ENCODE assay signal across 8 cellular contexts in genomic region chr1:31297273-31298247, GRCh38. TPM values are rescaled to one million over a fixed set of nuclear protein-coding genes. Genes with fewer than 3 reads are reported as not detected.
DNase-seq lines count a peak whose midpoint lies in the region; ATAC-seq and TF ChIP-seq lines count a peak whose summit lies in the region.

No MANE protein-coding gene starts in this region.

- DNase-seq in BE2C (no peak), SK-N-MC (ENCODE audit: low read depth, low spot score) (no peak), globus pallidus (ENCODE audit: low spot score) (peak; percentile 7), SHP77 treated with DMSO at 0.1 percent for 48 hours (lab: John Stamatoyannopoulos, UW) (no peak)

- H3K4me3 ChIP-seq in BE2C (ENCODE audit: low read depth, low read length) (peak overlapping the region; percentile 97), SK-N-MC (peak overlapping the region; percentile 99), skeletal muscle tissue (ENCODE audit: low read length in 3 of 3) (peak overlapping the region; percentile 89 to 99 (median 99))

- no peaks in the 10 kb centered on the region for H3K9me3 ChIP-seq in BE2C
- no peaks in the 10 kb centered on the region for H3K9me3 ChIP-seq in SK-N-MC (ENCODE audit: low read depth, low read length)
- H3K9me3 ChIP-seq in skeletal muscle tissue (ENCODE audit: control insufficient read depth in 3 of 3, low read length in 3 of 3) = no peaks in the 10 kb centered on the region

- H3K9ac ChIP-seq in SK-N-MC (ENCODE audit: insufficient read length) (peak overlapping the region; percentile 92), skeletal muscle tissue (ENCODE audit: low read depth in 1 of 3, low read length in 3 of 3) (peak overlapping the region; percentile 93 to 98 (median 98))

- H3K4me1 ChIP-seq in BE2C = no peaks in the 10 kb centered on the region
- H3K4me1 ChIP-seq in skeletal muscle tissue (ENCODE audit: control insufficient read depth in 3 of 3, insufficient read depth in 3 of 3, low read length in 3 of 3) = peaks cover 29 to 40% (median 36%) of the 10 kb centered on the region in 3 donors

- H3K27ac ChIP-seq in SK-N-MC (no peak overlapping the region), skeletal muscle tissue (ENCODE audit: low read depth, low read length) (peak overlapping the region; percentile 89)

- H3K36me3 ChIP-seq in BE2C (peaks cover 8% of the 10 kb centered on the region), SK-N-MC (ENCODE audit: insufficient read depth, low read length) (peaks cover 22% of the 10 kb centered on the region), skeletal muscle tissue (ENCODE audit: control insufficient read depth in 3 of 3, insufficient read depth in 3 of 3, low read length in 3 of 3) (peaks cover 7 to 12% (median 12%) of the 10 kb centered on the region in 3 donors)

- peak; percentile 12 for ATAC-seq in GM21723 (IDR thresholded peaks at IDR 0.05; ENCODE audit: unreplicated experiment)
- ATAC-seq in GM18868 (IDR thresholded peaks at IDR 0.05; ENCODE audit: unreplicated experiment) = no peak
- ATAC-seq in GM18498 (IDR thresholded peaks at IDR 0.05; ENCODE audit: unreplicated experiment) = no peak

- TF ChIP-seq CTCF in BE2C (IDR thresholded peaks at IDR 0.05; ENCODE audit: low read depth, low read length) = no peak

- H3K27me3 ChIP-seq in BE2C = no peaks in the 10 kb centered on the region
- no peaks in the 10 kb centered on the region for H3K27me3 ChIP-seq in skeletal muscle tissue (ENCODE audit: control insufficient read depth in 3 of 3, insufficient read depth in 3 of 3, low read length in 3 of 3)

RNA-seq across cellular contexts. Expression of gene ZCCHC17, which starts 0.7 kb away (rescaled TPM):
- 18.9 TPM for polyA plus RNA-seq in BE2C (2012; ENCODE audit: insufficient read depth, insufficient read length, low read depth)
- total RNA-seq in skeletal muscle tissue = 19.8 TPM

RNA-seq across cellular contexts. Expression of gene SNRNP40, which starts 1.0 kb away (rescaled TPM):
- polyA plus RNA-seq in BE2C (2012; ENCODE audit: insufficient read depth, insufficient read length, low read depth) = 57.2 TPM
- 84.5 TPM for total RNA-seq in skeletal muscle tissue

RNA-seq across cellular contexts. Expression of gene NKAIN1, which starts 57.9 kb away (rescaled TPM):
- 10.9 TPM for polyA plus RNA-seq in BE2C (2012; ENCODE audit: insufficient read depth, insufficient read length, low read depth)
- not detected for total RNA-seq in skeletal muscle tissue
